In the genomic region with DNA sequence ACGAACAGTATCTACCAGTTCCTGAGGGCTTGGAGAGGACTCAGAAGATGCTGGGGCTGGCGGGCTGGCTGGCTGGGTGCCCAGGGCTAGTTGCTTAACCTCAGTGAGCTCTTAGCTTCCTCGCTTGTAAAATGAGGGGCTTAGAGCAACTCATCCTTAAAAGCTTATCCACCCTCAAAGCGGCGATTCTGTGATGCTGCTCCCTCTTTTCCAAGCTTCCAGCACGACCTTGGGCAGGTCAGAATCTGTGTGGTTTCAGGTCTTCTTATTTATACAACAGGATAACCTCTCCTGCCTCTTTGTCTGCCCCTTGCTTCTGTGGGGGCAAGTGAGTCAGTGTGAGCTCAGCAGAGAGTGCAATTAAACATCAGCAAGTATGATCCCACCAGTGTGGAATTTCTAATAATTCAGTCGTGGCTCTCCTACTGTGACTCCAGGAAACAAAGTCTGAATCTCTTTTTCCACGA, we compare ENCODE assay signal across 11 cellular contexts.
DNase-seq lines count a peak whose midpoint lies in the region; ATAC-seq and TF ChIP-seq lines count a peak whose summit lies in the region.
"Had no signal": no experiment of that assay in that cellular context is flagged by ENCODE, and none has a peak within 500 bp of the region (broad histone marks: within the 10 kb centered on the region; RNA-seq: fewer than 3 reads in every experiment).

No MANE protein-coding gene starts in this region.

- in situ Hi-C loops in Panc1 (cut with HindIII; ENCODE audit: low pct_unique_long_range_greater_than_20kb, low sequenced_read_pairs), result no loop called here

- H3K9me3 ChIP-seq in Panc1 (ENCODE audit: control insufficient read depth, insufficient read depth, low read depth, low read length), result no peaks in the 10 kb centered on the region
- no peaks in the 10 kb centered on the region for H3K9me3 ChIP-seq in T-helper 17 cell (ENCODE audit: control insufficient read depth, low read length, poor library complexity, severe bottlenecking)

- DNase-seq in GM04504 (ENCODE audit: low read depth) (peak; percentile 79), Panc1 (ENCODE audit: low read depth, low spot score) (peak; percentile 79), fibroblast of villous mesenchyme (ENCODE audit: low read depth) (peak; percentile 70), skeletal muscle cell (ENCODE audit: low read depth) (peak; percentile 60), T-helper 17 cell (no peak)
- no peak for DNase-seq in stimulated activated naive B cell treated with anti-CD40 and anti-IgM and Interleukin-4, amounts not matched to agents 10 μg/mL and 1 μg/mL and 100 μg/mL, for 72 hours
- DNase-seq: caudate nucleus; NK-92 treated with Interleukin-12 subunit alpha and Interleukin-12 subunit beta, amount 100 ng/mL, for 24 hours; stimulated activated naive CD4-positive, alpha-beta T cell treated with Interleukin-2 at 50 U/mL for 16 hours had no signal

- CTCF ChIA-PET in Panc1 (lab: Charles Lee), result no interaction called here

- H3K27ac Mint-ChIP-seq in stimulated activated naive B cell treated with anti-CD40 and anti-IgM and Interleukin-4, amounts not matched to agents 10 μg/mL and 1 μg/mL and 100 μg/mL, for 72 hours, result no peak overlapping the region
- no peak overlapping the region for H3K27ac Mint-ChIP-seq in T-helper 17 cell

- H3K4me3 Mint-ChIP-seq in stimulated activated naive B cell treated with anti-CD40 and anti-IgM and Interleukin-4, amounts not matched to agents 10 μg/mL and 1 μg/mL and 100 μg/mL, for 72 hours, result no peak overlapping the region
- no peak overlapping the region for H3K4me3 Mint-ChIP-seq in T-helper 17 cell

- no peak overlapping the region; the same call in 1 of the 2 replicates for H3K27ac ChIP-seq in Panc1 (ENCODE audit: low read length)

- peaks cover 19% of the 10 kb centered on the region for H3K4me1 ChIP-seq in Panc1 (ENCODE audit: control insufficient read depth, insufficient read depth, low read length)

- peak overlapping the region in 1 of 2 experiments; percentile 21; a peak in 1 of 4 replicates for H3K4me3 ChIP-seq in Panc1 (ENCODE audit: low read depth in 2 of 2, low read length in 2 of 2)
- no peak overlapping the region for H3K4me3 ChIP-seq in fibroblast of villous mesenchyme (ENCODE audit: low read depth, low read length)
- H3K4me3 ChIP-seq in skeletal muscle cell (ENCODE audit: low read depth, low read length), result no peak overlapping the region

- H3K4me1 Mint-ChIP-seq in stimulated activated naive B cell treated with anti-CD40 and anti-IgM and Interleukin-4, amounts not matched to agents 10 μg/mL and 1 μg/mL and 100 μg/mL, for 72 hours, result peaks cover 0 to 2% of the 10 kb centered on the region in 2 donors
- H3K4me1 Mint-ChIP-seq in T-helper 17 cell, result no peaks in the 10 kb centered on the region

- intact Hi-C loops in Panc1 (cut with micrococcal nuclease; ENCODE audit: unreplicated experiment), result no loop called here

- POLR2A ChIA-PET in Panc1 (lab: Charles Lee), result no interaction called here

- H3K9me3 Mint-ChIP-seq in stimulated activated naive B cell treated with anti-CD40 and anti-IgM and Interleukin-4, amounts not matched to agents 10 μg/mL and 1 μg/mL and 100 μg/mL, for 72 hours, result peaks cover 3 to 5% of the 10 kb centered on the region in 2 donors

- peak; percentile 89 for ATAC-seq in Panc1
- no peak for ATAC-seq in stimulated activated naive B cell treated with anti-CD40 and anti-IgM and Interleukin-4, amounts not matched to agents 10 μg/mL and 1 μg/mL and 100 μg/mL, for 72 hours (replicated peaks)
- ATAC-seq in HG02759 (IDR thresholded peaks at IDR 0.05; ENCODE audit: unreplicated experiment), result no peak
- ATAC-seq in T-helper 17 cell, result no peak
- no peak for ATAC-seq in GM19455 (IDR thresholded peaks at IDR 0.05; ENCODE audit: unreplicated experiment)

- no peaks in the 10 kb centered on the region for H3K27me3 ChIP-seq in Panc1 (ENCODE audit: control insufficient read depth, insufficient read depth, low read length)

- TF ChIP-seq CTCF in Panc1 (IDR thresholded peaks at IDR 0.05) (no peak), fibroblast of villous mesenchyme (IDR thresholded peaks at IDR 0.05; ENCODE audit: insufficient read depth, low read depth, low read length) (no peak)

- no peaks in the 10 kb centered on the region for H3K36me3 ChIP-seq in Panc1 (ENCODE audit: control insufficient read depth, insufficient read depth, low read length)

- H3K27me3 Mint-ChIP-seq in stimulated activated naive B cell treated with anti-CD40 and anti-IgM and Interleukin-4, amounts not matched to agents 10 μg/mL and 1 μg/mL and 100 μg/mL, for 72 hours, result peaks cover 8 to 17% of the 10 kb centered on the region in 2 donors
- peaks cover 16% of the 10 kb centered on the region for H3K27me3 Mint-ChIP-seq in T-helper 17 cell

- H3K36me3 Mint-ChIP-seq in stimulated activated naive B cell treated with anti-CD40 and anti-IgM and Interleukin-4, amounts not matched to agents 10 μg/mL and 1 μg/mL and 100 μg/mL, for 72 hours, result no peaks in the 10 kb centered on the region
- H3K36me3 Mint-ChIP-seq in T-helper 17 cell (ENCODE audit: low read depth), result no peaks in the 10 kb centered on the region

- no TSS peak for BruUV-seq in Panc1 (replicated peaks; lab: Mats Ljungman, UMichigan)

Comparison
In these comparisons a context has a peak if more than half of its experiments do, and no peak if none do; other contexts are left out.
1. DNase-seq: peak in GM04504 (single experiment), Panc1 (single experiment), fibroblast of villous mesenchyme (single experiment) and skeletal muscle cell (single experiment); none in stimulated activated naive B cell treated with anti-CD40 and anti-IgM and Interleukin-4, amounts not matched to agents 10 μg/mL and 1 μg/mL and 100 μg/mL, for 72 hours (single experiment) and T-helper 17 cell (0 of 3).